ENCODE assay signal across 19 cellular contexts in the genomic region with DNA sequence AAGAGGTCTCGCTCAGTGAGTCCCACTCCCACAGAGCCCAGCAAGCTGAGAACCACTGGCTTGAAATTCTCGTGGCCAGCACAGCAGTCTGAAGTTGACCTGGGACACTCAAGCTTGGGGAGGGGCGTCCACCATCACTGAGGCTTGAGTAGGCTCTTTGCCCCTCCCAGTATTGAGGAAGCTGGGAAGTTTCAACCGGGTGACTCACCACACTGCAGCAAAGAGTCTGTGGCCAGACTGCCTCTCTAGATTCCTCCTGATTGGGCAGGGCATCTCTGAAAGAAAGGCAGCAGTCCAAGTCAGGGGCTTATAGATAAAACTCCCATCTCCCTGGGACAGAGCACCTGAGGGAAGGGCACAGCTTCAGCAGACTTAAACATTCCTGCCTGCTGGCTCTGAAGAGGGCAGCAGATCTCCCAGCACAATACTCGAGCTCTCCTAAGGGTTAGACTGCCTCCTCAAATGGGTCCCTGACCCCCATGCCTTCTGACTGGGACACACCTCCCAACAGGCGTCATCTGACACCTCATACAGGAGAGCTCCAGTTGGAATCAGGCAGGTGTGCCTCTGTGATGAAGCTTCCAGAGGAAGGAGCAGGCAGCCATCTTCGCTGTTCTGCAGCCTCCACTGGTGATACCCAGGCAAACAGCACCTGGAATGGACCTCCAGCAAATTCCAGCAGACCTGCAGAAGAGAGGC.
A peak's percentile ranks its signal among the peaks of the same experiment; 100 is the strongest.
DNase-seq lines count a peak whose midpoint lies in the region; ATAC-seq and TF ChIP-seq lines count a peak whose summit lies in the region.
"Had no signal": no experiment of that assay in that cellular context is flagged by ENCODE, and none has a peak within 500 bp of the region (broad histone marks: within the 10 kb centered on the region; RNA-seq: fewer than 3 reads in every experiment).

No MANE protein-coding gene starts in this region.

- H3K9me1 ChIP-seq in IMR-90 (ENCODE audit: insufficient read depth, low read length) = no peaks in the 10 kb centered on the region

- peaks cover 34% of the 10 kb centered on the region for H3K36me3 Mint-ChIP-seq in WTC11
- H3K36me3 Mint-ChIP-seq in stimulated activated effector memory CD8-positive, alpha-beta T cell treated with anti-CD3 and anti-CD28 coated beads, Interleukin-12 subunit alpha, Interleukin-12 subunit beta, amount 100 ng/mL, for 72 hours = no peaks in the 10 kb centered on the region

- no peak for TF ChIP-seq RAD21 in IMR-90 (IDR thresholded peaks at IDR 0.05; ENCODE audit: low read length)

- no peak overlapping the region for H4K8ac ChIP-seq in IMR-90 (ENCODE audit: low read depth in 2 of 2, low read length in 2 of 2)

- no peaks in the 10 kb centered on the region for H3K27me3 ChIP-seq in IMR-90 (ENCODE audit: control insufficient read depth, insufficient read depth, low read length)
- no peaks in the 10 kb centered on the region for H3K27me3 ChIP-seq in kidney epithelial cell (ENCODE audit: control insufficient read depth, insufficient read depth, low read length)
- H3K27me3 ChIP-seq in right atrium auricular region = no peaks in the 10 kb centered on the region
- H3K27me3 ChIP-seq: heart right ventricle, pancreas, upper lobe of left lung had no signal

- no peak overlapping the region; the same call in 1 of the 2 replicates for H3K14ac ChIP-seq in IMR-90 (replicated peaks; ENCODE audit: low read depth, low read length)

- in situ Hi-C loops in Caki2 (cut with HindIII; ENCODE audit: low pct_unique_long_range_greater_than_20kb, low sequenced_read_pairs) (no loop called here), IMR-90 (cut with MboI; ENCODE audit: low sequenced_read_pairs) (no loop called here)

- H3K23ac ChIP-seq in IMR-90 (ENCODE audit: low read depth, low read length) = no peak overlapping the region

- TF ChIP-seq CTCF in IMR-90 (conservative IDR thresholded peaks at IDR 0.05; ENCODE audit: low read depth, low read length) (no peak), WTC11 (IDR thresholded peaks at IDR 0.05) (no peak), kidney epithelial cell (IDR thresholded peaks at IDR 0.05; ENCODE audit: insufficient read depth, low read length, poor library complexity, severe bottlenecking) (no peak), right atrium auricular region (IDR thresholded peaks at IDR 0.05) (no peak)

- no peak overlapping the region for H3K27ac ChIP-seq in IMR-90 (ENCODE audit: insufficient read depth, low read length)
- no peak overlapping the region for H3K27ac ChIP-seq in right atrium auricular region
- H3K27ac ChIP-seq: heart right ventricle, pancreas, upper lobe of left lung had no signal

- no peak overlapping the region for H3K27ac Mint-ChIP-seq in WTC11
- no peak overlapping the region for H3K27ac Mint-ChIP-seq in stimulated activated effector memory CD8-positive, alpha-beta T cell treated with anti-CD3 and anti-CD28 coated beads, Interleukin-12 subunit alpha, Interleukin-12 subunit beta, amount 100 ng/mL, for 72 hours

- no peak overlapping the region for H4K5ac ChIP-seq in IMR-90 (ENCODE audit: low read depth, low read length)

- H3K9me3 Mint-ChIP-seq in WTC11 = peaks cover 46% of the 10 kb centered on the region
- peaks cover 10% of the 10 kb centered on the region for H3K9me3 Mint-ChIP-seq in stimulated activated effector memory CD8-positive, alpha-beta T cell treated with anti-CD3 and anti-CD28 coated beads, Interleukin-12 subunit alpha, Interleukin-12 subunit beta, amount 100 ng/mL, for 72 hours

- no peak overlapping the region for H3K56ac ChIP-seq in IMR-90 (ENCODE audit: extremely low read depth, insufficient read depth, low read length)

- no peak overlapping the region for H3K4me2 ChIP-seq in IMR-90 (ENCODE audit: low read depth, low read length)
- H3K4me2 ChIP-seq: smooth muscle cell had no signal

- no peak overlapping the region for H3K4ac ChIP-seq in IMR-90 (ENCODE audit: low read depth, low read length)

- no peak overlapping the region for H2AK5ac ChIP-seq in IMR-90 (ENCODE audit: low read depth, low read length)

- no peak overlapping the region for H2AK9ac ChIP-seq in IMR-90 (replicated peaks; ENCODE audit: low read depth, low read length, poor library complexity)

- H4K20me1 ChIP-seq in IMR-90 (ENCODE audit: insufficient read depth, low read length) = no peaks in the 10 kb centered on the region

- CTCF ChIA-PET in IMR-90 (lab: Yijun Ruan, JAX) (interaction anchor here (0.8 kb wide), 1 partner anchor 31 kb away, joined by 3 read pairs; no protein-coding TSS in a partner anchor), WTC11 (lab: Charles Lee) (interaction anchor here (0.9 kb wide), 1 partner anchor 30 kb away, joined by 3 read pairs; no protein-coding TSS in a partner anchor)

- no peak overlapping the region for H3K18ac ChIP-seq in IMR-90 (ENCODE audit: low read depth, low read length)

- intact Hi-C loops in IMR-90 (cut with micrococcal nuclease) = no loop called here

- H2BK15ac ChIP-seq in IMR-90 (ENCODE audit: low read depth, low read length) = no peak overlapping the region

- peak overlapping the region; percentile 73 for H2AFZ ChIP-seq in IMR-90 (replicated peaks; ENCODE audit: low read length, poor library complexity)

- no peaks in the 10 kb centered on the region for H3K79me1 ChIP-seq in IMR-90 (ENCODE audit: low read depth in 1 of 2, low read length in 2 of 2)

- TF ChIP-seq POLR2A in IMR-90 (IDR thresholded peaks at IDR 0.05; ENCODE audit: low read depth, low read length) = no peak

- no peak overlapping the region for H4K91ac ChIP-seq in IMR-90 (ENCODE audit: insufficient read depth, low read depth, low read length)

- H3K9ac ChIP-seq in IMR-90 (ENCODE audit: low read depth, low read length) = no peak overlapping the region

- H3K4me1 ChIP-seq in IMR-90 (ENCODE audit: control insufficient read depth, insufficient read depth, low read length) (no peaks in the 10 kb centered on the region), right atrium auricular region (no peaks in the 10 kb centered on the region)
- H3K4me1 ChIP-seq: heart right ventricle, upper lobe of left lung had no signal

- POLR2A ChIA-PET in IMR-90 (lab: Charles Lee; ENCODE audit: unreplicated experiment) = no interaction called here
- POLR2A ChIA-PET in WTC11 (lab: Charles Lee) = no interaction called here

- no TSS peak for BruUV-seq in IMR-90 (replicated peaks; lab: Mats Ljungman, UMichigan)

- dilution Hi-C loops in IMR-90 (cut with HindIII; ENCODE audit: low sequenced_read_pairs, unreplicated experiment) = no loop called here

- H2BK120ac ChIP-seq in IMR-90 (ENCODE audit: low read depth, low read length) = no peak overlapping the region

- 0 out of 2 replicates have a peak, but pooled peaks cover 2% of the 10 kb centered on the region for H3K9me3 ChIP-seq in IMR-90 (ENCODE audit: control insufficient read depth, insufficient read depth, low read length)
- H3K9me3 ChIP-seq in right atrium auricular region = no peaks in the 10 kb centered on the region
- H3K9me3 ChIP-seq: pancreas had no signal

- ATAC-seq in IMR-90 (ENCODE audit: low read depth) (peak; percentile 42), WTC11 (peak; percentile 60)
- ATAC-seq in stimulated activated effector memory CD8-positive, alpha-beta T cell treated with anti-CD3 and anti-CD28 coated beads, Interleukin-12 subunit alpha, Interleukin-12 subunit beta, amount 100 ng/mL, for 72 hours = no peak
- ATAC-seq: heart right ventricle, left lobe of liver, pancreas had no signal

- 65% methylated on average over 4 of the region's 7 CpGs; no CpG with 5 or more reads in 1 of the 2 experiments for WGBS in IMR-90 (ENCODE audit: extremely low coverage in 2 of 2, insufficient read length in 1 of 2), 2 experiments

- H3K4me3 ChIP-seq in IMR-90 (ENCODE audit: insufficient read depth, low read depth, low read length) (no peak overlapping the region), kidney epithelial cell (ENCODE audit: low read depth, low read length) (no peak overlapping the region), right atrium auricular region (no peak overlapping the region)
- H3K4me3 ChIP-seq: heart right ventricle, pancreas, smooth muscle cell, upper lobe of left lung had no signal

- peak; percentile 38 for DNase-seq in Caki2 (ENCODE audit: low read depth)
- DNase-seq in IMR-90 = peak; percentile 18
- no peak for DNase-seq in WTC11 (ENCODE audit: low spot score)
- peak; percentile 1 for DNase-seq in kidney epithelial cell (ENCODE audit: low read depth)
- DNase-seq in stimulated activated effector memory CD8-positive, alpha-beta T cell treated with anti-CD3 and anti-CD28 coated beads, Interleukin-12 subunit alpha, Interleukin-12 subunit beta, amount 100 ng/mL, for 72 hours (ENCODE audit: low spot score in 2 of 2) = no peak
- no peak for DNase-seq in T-helper 2 cell
- no peak for DNase-seq in right atrium auricular region (ENCODE audit: low spot score)
- DNase-seq in germinal center (ENCODE audit: low spot score) = no peak
- DNase-seq: amygdala; cortex of kidney; heart right ventricle; Kasumi-1; NCI-H1694; NCI-H510A; stimulated activated naive CD4-positive, alpha-beta T cell treated with Interleukin-2 at 50 U/mL for 16 hours; upper lobe of left lung had no signal

- peaks cover 3% of the 10 kb centered on the region for H3K4me1 Mint-ChIP-seq in WTC11
- no peaks in the 10 kb centered on the region for H3K4me1 Mint-ChIP-seq in stimulated activated effector memory CD8-positive, alpha-beta T cell treated with anti-CD3 and anti-CD28 coated beads, Interleukin-12 subunit alpha, Interleukin-12 subunit beta, amount 100 ng/mL, for 72 hours

- H2BK5ac ChIP-seq in IMR-90 (ENCODE audit: low read depth, low read length, poor library complexity, severe bottlenecking) = no peak overlapping the region

- no peak overlapping the region for H2BK20ac ChIP-seq in IMR-90 (ENCODE audit: low read depth, low read length)

- H3K27me3 Mint-ChIP-seq in WTC11 (ENCODE audit: low read depth) = no peaks in the 10 kb centered on the region

- H3K4me3 Mint-ChIP-seq in WTC11 = no peak overlapping the region
- H3K4me3 Mint-ChIP-seq in stimulated activated effector memory CD8-positive, alpha-beta T cell treated with anti-CD3 and anti-CD28 coated beads, Interleukin-12 subunit alpha, Interleukin-12 subunit beta, amount 100 ng/mL, for 72 hours = no peak overlapping the region

- no peaks in the 10 kb centered on the region for H3K36me3 ChIP-seq in IMR-90 (ENCODE audit: control insufficient read depth, insufficient read depth, low read length)
- no peaks in the 10 kb centered on the region for H3K36me3 ChIP-seq in kidney epithelial cell (ENCODE audit: control insufficient read depth, insufficient read depth, low read length)
- H3K36me3 ChIP-seq in right atrium auricular region = no peaks in the 10 kb centered on the region
- H3K36me3 ChIP-seq: heart right ventricle, pancreas, upper lobe of left lung had no signal

TF ChIP-seq in IMR-90, 13 proteins besides CTCF, POLR2A, EP300 and RAD21 (continues in another document):
- TF ChIP-seq FOS (IDR thresholded peaks at IDR 0.05; ENCODE audit: low read depth, low read length) (no peak), NFE2L2 (IDR thresholded peaks at IDR 0.05; ENCODE audit: low read depth, low read length) (no peak), CHD1 (IDR thresholded peaks at IDR 0.05; ENCODE audit: low read depth, low read length) (no peak)

TF ChIP-seq in WTC11, 78 proteins besides CTCF, POLR2A, EP300 and RAD21 (continues in another document):
- no peak for TF ChIP-seq ZNF396 (CRISPR knock-in tag; IDR thresholded peaks at IDR 0.05; ENCODE audit: borderline replicate concordance)

Comparison
In these comparisons a context has a peak if more than half of its experiments do, and no peak if none do; other contexts are left out.
1. DNase-seq: peak in Caki2 (single experiment), IMR-90 (single experiment) and kidney epithelial cell (single experiment); none in WTC11 (single experiment), stimulated activated effector memory CD8-positive, alpha-beta T cell treated with anti-CD3 and anti-CD28 coated beads, Interleukin-12 subunit alpha, Interleukin-12 subunit beta, amount 100 ng/mL, for 72 hours (0 of 2), T-helper 2 cell (0 of 5), right atrium auricular region (single experiment) and germinal center (single experiment).